1 cellular context compared by ENCODE assay signal in the genomic region with DNA sequence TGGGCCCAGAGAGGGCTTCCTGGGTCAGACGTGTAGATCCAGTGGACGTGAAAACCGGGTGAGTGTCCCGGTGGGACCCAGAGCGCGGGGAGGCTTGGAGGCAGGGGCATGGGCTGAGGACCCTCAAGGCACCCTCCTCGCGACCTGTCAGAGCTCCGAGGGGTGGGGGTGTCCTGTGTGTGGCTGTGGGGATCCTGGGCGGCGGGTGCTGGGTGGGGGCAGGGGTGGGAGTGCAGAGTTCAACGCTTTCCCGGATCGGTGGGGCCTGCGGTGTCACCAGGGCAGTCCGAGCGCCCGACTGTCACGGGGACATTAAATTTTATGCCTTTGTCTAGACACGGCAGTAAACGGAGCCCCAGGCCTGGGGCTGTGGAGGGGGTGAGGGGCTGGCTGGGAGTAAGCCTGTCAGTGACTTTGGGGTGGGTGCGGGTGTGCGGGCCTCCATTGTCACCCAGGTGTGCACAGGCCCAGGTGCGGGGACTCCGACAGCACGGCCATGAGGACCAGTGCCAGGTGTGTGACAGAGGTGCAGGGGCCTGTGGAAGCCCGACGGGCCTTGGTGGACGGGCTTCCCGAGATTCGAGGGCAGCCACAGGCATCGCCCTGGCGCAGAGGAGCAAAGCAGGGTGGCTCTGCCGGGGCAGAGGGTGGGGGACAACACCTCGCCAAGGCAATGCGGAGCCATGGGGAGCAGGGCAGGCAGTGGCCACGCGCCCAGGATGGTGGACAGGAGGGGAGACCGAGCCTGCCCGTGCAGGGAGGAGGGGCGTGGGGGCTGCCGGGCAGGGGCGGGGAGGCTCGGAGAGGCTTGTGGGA.
TF ChIP-seq lines count a peak whose summit lies in the region.

No MANE protein-coding gene starts in this region.

TF ChIP-seq in neural cell, 6 proteins besides CTCF, POLR2A, EP300 and RAD21 (continued from another document):
- TF ChIP-seq, protein P1, sequence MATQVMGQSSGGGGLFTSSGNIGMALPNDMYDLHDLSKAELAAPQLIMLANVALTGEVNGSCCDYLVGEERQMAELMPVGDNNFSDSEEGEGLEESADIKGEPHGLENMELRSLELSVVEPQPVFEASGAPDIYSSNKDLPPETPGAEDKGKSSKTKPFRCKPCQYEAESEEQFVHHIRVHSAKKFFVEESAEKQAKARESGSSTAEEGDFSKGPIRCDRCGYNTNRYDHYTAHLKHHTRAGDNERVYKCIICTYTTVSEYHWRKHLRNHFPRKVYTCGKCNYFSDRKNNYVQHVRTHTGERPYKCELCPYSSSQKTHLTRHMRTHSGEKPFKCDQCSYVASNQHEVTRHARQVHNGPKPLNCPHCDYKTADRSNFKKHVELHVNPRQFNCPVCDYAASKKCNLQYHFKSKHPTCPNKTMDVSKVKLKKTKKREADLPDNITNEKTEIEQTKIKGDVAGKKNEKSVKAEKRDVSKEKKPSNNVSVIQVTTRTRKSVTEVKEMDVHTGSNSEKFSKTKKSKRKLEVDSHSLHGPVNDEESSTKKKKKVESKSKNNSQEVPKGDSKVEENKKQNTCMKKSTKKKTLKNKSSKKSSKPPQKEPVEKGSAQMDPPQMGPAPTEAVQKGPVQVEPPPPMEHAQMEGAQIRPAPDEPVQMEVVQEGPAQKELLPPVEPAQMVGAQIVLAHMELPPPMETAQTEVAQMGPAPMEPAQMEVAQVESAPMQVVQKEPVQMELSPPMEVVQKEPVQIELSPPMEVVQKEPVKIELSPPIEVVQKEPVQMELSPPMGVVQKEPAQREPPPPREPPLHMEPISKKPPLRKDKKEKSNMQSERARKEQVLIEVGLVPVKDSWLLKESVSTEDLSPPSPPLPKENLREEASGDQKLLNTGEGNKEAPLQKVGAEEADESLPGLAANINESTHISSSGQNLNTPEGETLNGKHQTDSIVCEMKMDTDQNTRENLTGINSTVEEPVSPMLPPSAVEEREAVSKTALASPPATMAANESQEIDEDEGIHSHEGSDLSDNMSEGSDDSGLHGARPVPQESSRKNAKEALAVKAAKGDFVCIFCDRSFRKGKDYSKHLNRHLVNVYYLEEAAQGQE (IDR thresholded peaks at IDR 0.05; ENCODE audit: borderline replicate concordance): no peak
- TF ChIP-seq POLR2AphosphoS5 (IDR thresholded peaks at IDR 0.05) (no peak), EZH2 (IDR thresholded peaks at IDR 0.05; ENCODE audit: borderline replicate concordance, insufficient read depth, low read length, poor library complexity, severe bottlenecking) (no peak)
